Comparison of ENCODE assay signal across 1 cellular context in genomic region chr2:164803772-164804466, GRCh38.
TF ChIP-seq lines count a peak whose summit lies in the region.

No MANE protein-coding gene starts in this region.

TF ChIP-seq in IMR-90, 13 proteins besides CTCF, POLR2A, EP300 and RAD21 (continued from another document):
- TF ChIP-seq MAFK (IDR thresholded peaks at IDR 0.05; ENCODE audit: low read depth, low read length) (no peak), RFX5 (IDR thresholded peaks at IDR 0.05; ENCODE audit: low read depth, low read length) (no peak)
